14 cellular contexts compared by ENCODE assay signal in the genomic region with DNA sequence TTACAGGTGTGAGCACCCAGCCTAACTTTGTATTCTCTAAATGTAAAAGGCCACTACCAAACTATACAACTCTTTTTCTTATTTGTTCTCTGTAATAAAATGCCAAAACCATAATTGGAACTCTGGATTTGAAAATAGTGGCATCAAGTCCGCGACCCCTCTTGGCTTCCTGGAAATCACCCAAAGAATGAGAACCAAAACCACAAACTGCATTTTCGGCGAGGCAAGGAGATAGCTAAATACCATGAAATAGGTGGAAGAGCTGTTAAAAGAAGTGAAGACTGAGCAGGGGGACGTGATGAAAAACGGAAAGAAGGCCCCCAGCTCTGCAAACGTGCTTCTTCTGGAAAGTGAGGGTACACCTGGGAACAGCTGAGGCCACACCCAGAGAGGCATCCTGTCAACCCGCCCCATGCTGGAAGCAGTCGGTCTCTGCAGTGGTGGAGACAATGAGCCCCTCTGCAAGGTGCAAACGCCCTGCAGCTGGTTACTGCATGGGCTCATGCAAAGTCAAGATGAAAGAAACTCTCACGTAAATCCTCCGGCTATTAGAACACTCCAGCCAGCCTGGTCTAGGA. TPM values are rescaled to one million over a fixed set of nuclear protein-coding genes. Genes with fewer than 3 reads are reported as not detected.
DNase-seq lines count a peak whose midpoint lies in the region; ATAC-seq, FAIRE-seq and TF ChIP-seq lines count a peak whose summit lies in the region.
"Had no signal": no experiment of that assay in that cellular context is flagged by ENCODE, and none has a peak within 500 bp of the region (broad histone marks: within the 10 kb centered on the region; RNA-seq: fewer than 3 reads in every experiment).

No MANE protein-coding gene starts in this region.

- H3K27me3 Mint-ChIP-seq in H9 (ENCODE audit: low read depth) = no peaks in the 10 kb centered on the region
- H3K27me3 Mint-ChIP-seq in activated naive CD8-positive, alpha-beta T cell = no peaks in the 10 kb centered on the region
- no peaks in the 10 kb centered on the region for H3K27me3 Mint-ChIP-seq in mesothelial cell of epicardium (ENCODE audit: low read depth)

- H3K4me1 ChIP-seq in H9 (ENCODE audit: insufficient read depth, low read length) = no peaks in the 10 kb centered on the region; the same call in 1 of the 2 replicates
- no peaks in the 10 kb centered on the region for H3K4me1 ChIP-seq in pancreas

- no peak overlapping the region for H3K14ac ChIP-seq in H9 (ENCODE audit: insufficient read depth, low read length)

- H3K23ac ChIP-seq in H9 (ENCODE audit: insufficient read length, low read depth, low read length) = no peak overlapping the region

- TF ChIP-seq CTCF in H9 (conservative IDR thresholded peaks at IDR 0.05) = no peak
- no peak for TF ChIP-seq CTCF in mesothelial cell of epicardium (IDR thresholded peaks at IDR 0.05; ENCODE audit: unreplicated experiment)
- TF ChIP-seq CTCF in pancreas (IDR thresholded peaks at IDR 0.05) = no peak

- H2BK20ac ChIP-seq in H9 (ENCODE audit: low read depth, low read length, poor library complexity, severe bottlenecking) = no peak overlapping the region

- no peak overlapping the region for H4K5ac ChIP-seq in H9 (ENCODE audit: insufficient read length, low read depth, low read length)

- H2BK120ac ChIP-seq in H9 (ENCODE audit: low read depth, low read length, poor library complexity, severe bottlenecking) = no peak overlapping the region

- intact Hi-C loops in pancreas (cut with DNase I) = no loop called here

- FAIRE-seq in pancreas (lab: Jason Lieb, UNC) = no peak

- no peak overlapping the region for H4K8ac ChIP-seq in H9 (replicated peaks; ENCODE audit: insufficient read length, low read depth, low read length)

- H3K56ac ChIP-seq in H9 (ENCODE audit: insufficient read length, low read depth, low read length) = no peak overlapping the region

- ATAC-seq in pancreas = no peak
- ATAC-seq in HG03025 (IDR thresholded peaks at IDR 0.05; ENCODE audit: low FRiP score, unreplicated experiment) = no peak
- no peak for ATAC-seq in HG03280 (IDR thresholded peaks at IDR 0.05; ENCODE audit: unreplicated experiment)

- H3K18ac ChIP-seq in H9 (ENCODE audit: insufficient read length, low read depth, low read length) = no peak overlapping the region

- H3K27ac Mint-ChIP-seq in H9 (peak overlapping the region; percentile 51 to 95 (median 81); a peak in 5 of 7 replicates), mesothelial cell of epicardium (peak overlapping the region; percentile 37)
- peak overlapping the region; percentile 71 for H3K27ac Mint-ChIP-seq in activated naive CD8-positive, alpha-beta T cell
- H3K27ac Mint-ChIP-seq: HFFc6 had no signal

- no peaks in the 10 kb centered on the region for H3K36me3 ChIP-seq in pancreas

- H3K4me3 Mint-ChIP-seq in H9 (no peak overlapping the region), mesothelial cell of epicardium (no peak overlapping the region)
- peak overlapping the region; percentile 71 for H3K4me3 Mint-ChIP-seq in activated naive CD8-positive, alpha-beta T cell
- H3K4me3 Mint-ChIP-seq: HFFc6 had no signal

- H3K27ac ChIP-seq in H9 (ENCODE audit: insufficient read length, low read depth, low read length) (no peak overlapping the region), pancreas (no peak overlapping the region)
- H3K27ac ChIP-seq: 22Rv1, coronary artery, suprapubic skin had no signal

- H4K20me1 ChIP-seq in H9 (ENCODE audit: control insufficient read depth, insufficient read depth, insufficient read length) = no peaks in the 10 kb centered on the region

- no peaks in the 10 kb centered on the region for H3K9me3 ChIP-seq in H9 (ENCODE audit: control insufficient read depth, low read depth, low read length)
- H3K9me3 ChIP-seq in pancreas = no peaks in the 10 kb centered on the region
- H3K9me3 ChIP-seq: suprapubic skin had no signal

- no peak overlapping the region for H3K4me2 ChIP-seq in H9 (ENCODE audit: insufficient read depth, insufficient read length, low read length)

- peaks cover 0 to 18% (median 17%) of the 10 kb centered on the region in 3 experiments; a peak in 6 of 7 replicates for H3K36me3 Mint-ChIP-seq in H9 (ENCODE audit: insufficient read depth in 1 of 3, low read depth in 3 of 3)
- H3K36me3 Mint-ChIP-seq in activated naive CD8-positive, alpha-beta T cell = peaks cover 5% of the 10 kb centered on the region
- H3K36me3 Mint-ChIP-seq in mesothelial cell of epicardium = peaks cover 11% of the 10 kb centered on the region

- H2AFZ ChIP-seq in H9 (ENCODE audit: low read length) = no peak overlapping the region

- H3K79me2 ChIP-seq in H9 (ENCODE audit: insufficient read depth, low read length) = peaks cover 6% of the 10 kb centered on the region; the same call in 1 of the 2 replicates

- H2BK5ac ChIP-seq in H9 (ENCODE audit: insufficient read length, low read length) = no peak overlapping the region

- H3K23me2 ChIP-seq in H9 (ENCODE audit: insufficient read length, low read depth, low read length, poor library complexity, severe bottlenecking) = no peaks in the 10 kb centered on the region

- no peak overlapping the region for H2BK15ac ChIP-seq in H9 (ENCODE audit: low read depth, low read length)

- H3K4me3 ChIP-seq in pancreas = no peak overlapping the region
- H3K4me3 ChIP-seq: coronary artery, suprapubic skin had no signal

- DNase-seq in NCI-H345 (lab: John Stamatoyannopoulos, UW) (peak; percentile 12), NCI-H345 treated with DMSO at 0.1 percent for 48 hours (lab: John Stamatoyannopoulos, UW; ENCODE audit: unreplicated experiment) (no peak), H9 (no peak), mesothelial cell of epicardium (ENCODE audit: low spot score in 2 of 2, unreplicated experiment in 2 of 2) (no peak), pancreas (no peak)
- DNase-seq: HFFc6, NCI-H2227 treated with DMSO at 0.1 percent for 48 hours, occipital lobe had no signal

- H3K79me1 ChIP-seq in H9 (ENCODE audit: insufficient read depth, low read depth, low read length, poor library complexity, severe bottlenecking) = peaks cover 9% of the 10 kb centered on the region

- no peak overlapping the region for H3T11ph ChIP-seq in H9 (ENCODE audit: low read length)

- no peak overlapping the region for H3K4ac ChIP-seq in H9 (ENCODE audit: low read depth, low read length)

- H3K9me3 Mint-ChIP-seq in H9 (peaks cover 0 to 3% of the 10 kb centered on the region in 2 experiments; a peak in 2 of 5 replicates), mesothelial cell of epicardium (peaks cover 11% of the 10 kb centered on the region)
- no peaks in the 10 kb centered on the region for H3K9me3 Mint-ChIP-seq in activated naive CD8-positive, alpha-beta T cell (ENCODE audit: low read depth)
- H3K9me3 Mint-ChIP-seq: HFFc6 had no signal

- no peak overlapping the region for H4K91ac ChIP-seq in H9 (ENCODE audit: insufficient read length, low read depth, low read length)

- H2AK5ac ChIP-seq in H9 (ENCODE audit: insufficient read length, low read length) = no peak overlapping the region

- H3K9ac ChIP-seq in H9 (ENCODE audit: extremely low read depth, insufficient read length, low read length) = no peak overlapping the region

- WGBS in H9 (ENCODE audit: extremely low coverage, insufficient read length, low lambda C conversion rate) = no CpG with 5 or more reads among the region's 12 CpGs
- 90 to 95% methylated on average over 12 of the region's 12 CpGs for WGBS in pancreas, 2 donors

- H3K27me3 ChIP-seq in H9 (ENCODE audit: insufficient read depth, low read length) (no peaks in the 10 kb centered on the region), pancreas (no peaks in the 10 kb centered on the region)
- H3K27me3 ChIP-seq: suprapubic skin had no signal

- no peak overlapping the region for H2BK12ac ChIP-seq in H9 (ENCODE audit: insufficient read length, low read depth, low read length)

- H3K4me1 Mint-ChIP-seq in H9 (peaks cover 36 to 44% of the 10 kb centered on the region in 2 experiments), mesothelial cell of epicardium (peaks cover 36% of the 10 kb centered on the region)
- peaks cover 54% of the 10 kb centered on the region for H3K4me1 Mint-ChIP-seq in activated naive CD8-positive, alpha-beta T cell (ENCODE audit: low read depth)

RNA-seq across cellular contexts. Expression of gene VPS26C, which starts 22.5 kb away (rescaled TPM):
- 54.5 and 58.0 TPM in 2 replicates for total RNA-seq in H9 (2021)
- total RNA-seq in mesothelial cell of epicardium = 37.6 to 45.0 TPM (median 42.4 TPM) in 3 replicates
- 10 to 100 TPM; 15.7 to 29.9 (median 22.4) TPM for total RNA-seq in pancreas
- polyA plus RNA-seq in pancreas = 10 to 100 TPM in 1 of 2 donors, 1 to 10 TPM in 1; 8.5 to 12.2 TPM
